In genomic region chr18:48777737-48778111, GRCh38 we compare ENCODE assay signal across 8 cellular contexts.
DNase-seq lines count a peak whose midpoint lies in the region; ATAC-seq, FAIRE-seq and TF ChIP-seq lines count a peak whose summit lies in the region.
"Had no signal": no experiment of that assay in that cellular context is flagged by ENCODE, and none has a peak within 500 bp of the region (broad histone marks: within the 10 kb centered on the region; RNA-seq: fewer than 3 reads in every experiment).

No MANE protein-coding gene starts in this region.

- H4K8ac ChIP-seq in trophoblast cell (ENCODE audit: low read depth, low read length): peak overlapping the region; percentile 7

- POLR2A ChIA-PET in PC-3 (lab: Charles Lee; ENCODE audit: unreplicated experiment): no interaction called here

- no peak overlapping the region for H3K9ac ChIP-seq in GM23248
- H3K9ac ChIP-seq in PC-3 (ENCODE audit: low read length): no peak overlapping the region
- no peak overlapping the region for H3K9ac ChIP-seq in trophoblast cell (ENCODE audit: low read length)
- H3K9ac ChIP-seq in Karpas-422 (ENCODE audit: low read length): no peak overlapping the region

- ATAC-seq in PC-3: peak; percentile 63

- peak overlapping the region; percentile 10 for H2BK5ac ChIP-seq in trophoblast cell (ENCODE audit: low read depth, low read length, poor library complexity)

- TF ChIP-seq CTCF in PC-3 (conservative IDR thresholded peaks at IDR 0.05; ENCODE audit: low read depth, low read length) (no peak), endothelial cell (IDR thresholded peaks at IDR 0.05; ENCODE audit: unreplicated experiment) (no peak)

- H3K18ac ChIP-seq in trophoblast cell (ENCODE audit: low read length): peak overlapping the region; percentile 2

- H4K20me1 ChIP-seq in GM23248 (ENCODE audit: insufficient read depth): no peaks in the 10 kb centered on the region
- no peaks in the 10 kb centered on the region for H4K20me1 ChIP-seq in PC-3 (ENCODE audit: low read length)
- H4K20me1 ChIP-seq in Karpas-422 (ENCODE audit: insufficient read depth, low read depth, low read length): no peaks in the 10 kb centered on the region

- H3K27ac ChIP-seq in GM23248: no peak overlapping the region
- H3K27ac ChIP-seq in PC-3 (ENCODE audit: low read length): no peak overlapping the region
- H3K27ac ChIP-seq in trophoblast cell (ENCODE audit: low read depth, low read length): peak overlapping the region; percentile 0
- H3K27ac ChIP-seq in Karpas-422 (ENCODE audit: low read length): no peak overlapping the region

- in situ Hi-C loops in GM23248 (cut with MboI): no loop called here

- peaks cover 34% of the 10 kb centered on the region for H3K4me1 Mint-ChIP-seq in endothelial cell (ENCODE audit: unreplicated experiment)

- H3K4me1 ChIP-seq in GM23248 (ENCODE audit: insufficient read depth): peaks cover 33% of the 10 kb centered on the region
- no peaks in the 10 kb centered on the region for H3K4me1 ChIP-seq in PC-3 (ENCODE audit: insufficient read depth, low read length)
- peaks cover 44 to 45% of the 10 kb centered on the region in 2 experiments for H3K4me1 ChIP-seq in trophoblast cell (ENCODE audit: control insufficient read depth in 1 of 2, insufficient read depth in 2 of 2, low read length in 2 of 2)
- peaks cover 15% of the 10 kb centered on the region for H3K4me1 ChIP-seq in Karpas-422 (ENCODE audit: low read length)

- H3K4me3 Mint-ChIP-seq in endothelial cell (ENCODE audit: unreplicated experiment): no peak overlapping the region

- peak overlapping the region; percentile 42 for H4K91ac ChIP-seq in trophoblast cell (ENCODE audit: low read depth, low read length)

- H3K27me3 ChIP-seq in GM23248 (replicated peaks; ENCODE audit: insufficient read depth): no peaks in the 10 kb centered on the region
- H3K27me3 ChIP-seq in PC-3 (ENCODE audit: low read length): no peaks in the 10 kb centered on the region
- no peaks in the 10 kb centered on the region for H3K27me3 ChIP-seq in trophoblast cell (ENCODE audit: insufficient read depth, low read length)
- H3K27me3 ChIP-seq in Karpas-422 (ENCODE audit: low read length): no peaks in the 10 kb centered on the region

- H3K23ac ChIP-seq in trophoblast cell (ENCODE audit: low read length): no peak overlapping the region

- no peak for FAIRE-seq in frontal cortex (lab: Jason Lieb, UNC)

- CTCF ChIA-PET in PC-3 (lab: Charles Lee): interaction anchor here (1.0 kb wide), 1 partner anchor 55 kb away, joined by 4 read pairs; no protein-coding TSS in a partner anchor

- peak overlapping the region; percentile 28 for H2BK120ac ChIP-seq in trophoblast cell (ENCODE audit: insufficient read depth, low read length, poor library complexity)

- H3K9me3 Mint-ChIP-seq in endothelial cell (ENCODE audit: unreplicated experiment): no peaks in the 10 kb centered on the region

- H4K12ac ChIP-seq in trophoblast cell (ENCODE audit: low read depth, low read length): no peak overlapping the region

- H3K4me3 ChIP-seq in GM23248: no peak overlapping the region
- H3K4me3 ChIP-seq in PC-3 (ENCODE audit: low read length): no peak overlapping the region
- no peak overlapping the region for H3K4me3 ChIP-seq in trophoblast cell (ENCODE audit: low read depth, low read length)
- H3K4me3 ChIP-seq in Karpas-422 (ENCODE audit: low read length): no peak overlapping the region
- H3K4me3 ChIP-seq: lung had no signal

- BruUV-seq in PC-3 (replicated peaks; lab: Mats Ljungman, UMichigan): no TSS peak

- H2AK5ac ChIP-seq in trophoblast cell (ENCODE audit: low read length): peak overlapping the region; percentile 0

- H3K14ac ChIP-seq in trophoblast cell (ENCODE audit: low read length): peak overlapping the region; percentile 4

- H3K9me3 ChIP-seq in GM23248 (ENCODE audit: low read depth) (no peaks in the 10 kb centered on the region), PC-3 (ENCODE audit: low read length) (no peaks in the 10 kb centered on the region), trophoblast cell (ENCODE audit: insufficient read depth, low read depth, low read length) (no peaks in the 10 kb centered on the region), Karpas-422 (ENCODE audit: low read length) (no peaks in the 10 kb centered on the region)

- H3K36me3 Mint-ChIP-seq in endothelial cell (ENCODE audit: low read depth, unreplicated experiment): peaks cover 17% of the 10 kb centered on the region

- H3K4ac ChIP-seq in trophoblast cell (ENCODE audit: low read depth, low read length): peak overlapping the region; percentile 0

- DNase-seq in GM23248 (peak; percentile 39), PC-3 (peak; percentile 5), endothelial cell (ENCODE audit: low spot score) (no peak), trophoblast cell (no peak), Karpas-422 (no peak), COLO668 (lab: John Stamatoyannopoulos, UW; ENCODE audit: unreplicated experiment) (no peak), frontal cortex (ENCODE audit: low spot score in 2 of 2) (no peak)

- peaks cover 52% of the 10 kb centered on the region for H3K79me1 ChIP-seq in trophoblast cell (ENCODE audit: low read length)

- H3K79me2 ChIP-seq in GM23248 (ENCODE audit: insufficient read depth): peaks cover 14% of the 10 kb centered on the region
- no peaks in the 10 kb centered on the region for H3K79me2 ChIP-seq in PC-3 (ENCODE audit: low read length)
- peaks cover 10% of the 10 kb centered on the region for H3K79me2 ChIP-seq in trophoblast cell (ENCODE audit: control insufficient read depth, insufficient read depth, low read length, poor library complexity)
- no peaks in the 10 kb centered on the region for H3K79me2 ChIP-seq in Karpas-422 (ENCODE audit: low read length)

- H3K9me2 ChIP-seq in GM23248 (ENCODE audit: insufficient read depth): no peaks in the 10 kb centered on the region
- no peaks in the 10 kb centered on the region for H3K9me2 ChIP-seq in PC-3 (replicated peaks; ENCODE audit: low read length)
- H3K9me2 ChIP-seq in Karpas-422 (replicated peaks; ENCODE audit: insufficient read depth, low read length): no peaks in the 10 kb centered on the region

- H3K36me3 ChIP-seq in GM23248 (ENCODE audit: low read depth) (peaks cover 4% of the 10 kb centered on the region; the same call in 1 of the 2 replicates), PC-3 (ENCODE audit: low read depth, low read length) (no peaks in the 10 kb centered on the region), trophoblast cell (ENCODE audit: control insufficient read depth in 1 of 2, insufficient read depth in 2 of 2, low read length in 2 of 2) (peaks cover 0 to 2% of the 10 kb centered on the region in 2 experiments), Karpas-422 (ENCODE audit: insufficient read depth, low read length) (no peaks in the 10 kb centered on the region)

- intact Hi-C loops in PC-3 (cut with micrococcal nuclease): loop anchor here (2.0 to 5.0 kb wide), 4 partner anchors 135 to 400 kb away; partner anchors contain the start of gene SMAD7

- H3K4me2 ChIP-seq in GM23248 (ENCODE audit: unreplicated experiment) (no peak overlapping the region), PC-3 (ENCODE audit: low read length) (no peak overlapping the region), trophoblast cell (ENCODE audit: low read length) (no peak overlapping the region), Karpas-422 (ENCODE audit: low read depth, low read length, poor library complexity, severe bottlenecking) (no peak overlapping the region)

- H2BK12ac ChIP-seq in trophoblast cell (ENCODE audit: low read length): peak overlapping the region; percentile 96

- peaks cover 13% of the 10 kb centered on the region for H3F3A ChIP-seq in GM23248 (ENCODE audit: insufficient read depth)
- H3F3A ChIP-seq in PC-3 (ENCODE audit: low read length, unreplicated experiment): no peaks in the 10 kb centered on the region

- 78 to 83% methylated on average over 8 of the region's 8 CpGs for WGBS in GM23248 (ENCODE audit: low coverage in 1 of 2, low lambda C conversion rate in 2 of 2, missing lambda C conversion rate in 2 of 2), 2 experiments
- no CpG with 5 or more reads among the region's 8 CpGs for WGBS in trophoblast cell (ENCODE audit: extremely low coverage, insufficient coverage, insufficient read length)

- no peak overlapping the region for H2AFZ ChIP-seq in GM23248
- no peak overlapping the region for H2AFZ ChIP-seq in PC-3 (ENCODE audit: low read length)
- H2AFZ ChIP-seq in trophoblast cell (ENCODE audit: insufficient read depth, low read length, poor library complexity): no peak overlapping the region
- H2AFZ ChIP-seq in Karpas-422 (ENCODE audit: low read length): no peak overlapping the region

- peak overlapping the region; percentile 42 for H3K27ac Mint-ChIP-seq in endothelial cell (ENCODE audit: unreplicated experiment)

- peaks cover 9% of the 10 kb centered on the region for H3K27me3 Mint-ChIP-seq in endothelial cell (ENCODE audit: unreplicated experiment)

Comparison
In these comparisons a context has a peak if more than half of its experiments do, and no peak if none do; other contexts are left out.
1. DNase-seq: peak in GM23248 (single experiment) and PC-3 (single experiment); none in endothelial cell (single experiment), trophoblast cell (0 of 2), Karpas-422 (single experiment), COLO668 (single experiment) and frontal cortex (0 of 2).